Comparison of ENCODE assay signal across 15 cellular contexts in the genomic region with DNA sequence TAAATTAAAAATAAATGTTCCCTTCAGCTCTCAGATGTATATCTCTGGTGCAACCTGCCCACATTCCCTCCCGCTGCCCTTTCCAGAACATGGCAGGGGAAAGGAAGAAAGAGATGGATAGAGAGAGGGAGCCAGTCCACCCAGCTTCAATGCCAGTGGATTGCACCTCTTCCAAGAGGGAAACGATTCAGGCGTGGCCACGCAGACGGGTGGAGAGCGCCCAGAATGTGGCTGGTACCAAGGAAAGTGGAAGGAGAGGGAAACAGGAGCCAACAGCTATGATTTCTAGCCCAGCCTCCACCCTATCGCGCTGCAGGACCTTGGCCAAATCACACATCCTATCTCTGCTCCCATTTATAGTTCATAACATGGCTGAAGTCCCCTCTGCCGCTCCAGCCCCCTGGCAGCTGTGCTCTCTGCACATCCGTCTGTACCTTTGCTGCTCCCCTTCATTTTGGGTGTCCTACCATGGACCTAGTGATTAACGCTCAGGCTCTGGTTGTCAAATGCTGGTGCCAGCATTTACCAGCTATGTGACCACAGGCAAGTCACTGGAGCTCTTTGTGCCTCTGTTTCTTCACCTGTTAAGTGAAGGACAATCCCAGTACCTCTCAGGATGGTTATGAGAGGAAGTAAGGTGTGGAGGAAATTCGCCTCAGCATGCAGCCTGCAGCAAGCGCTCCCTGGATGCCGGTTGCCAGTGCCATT.
DNase-seq lines count a peak whose midpoint lies in the region; FAIRE-seq and TF ChIP-seq lines count a peak whose summit lies in the region.
"Had no signal": no experiment of that assay in that cellular context is flagged by ENCODE, and none has a peak within 500 bp of the region (broad histone marks: within the 10 kb centered on the region; RNA-seq: fewer than 3 reads in every experiment).

No MANE protein-coding gene starts in this region.

- no peaks in the 10 kb centered on the region for H3K79me1 ChIP-seq in H9 (ENCODE audit: insufficient read depth, low read depth, low read length, poor library complexity, severe bottlenecking)

- H4K5ac ChIP-seq in H9 (ENCODE audit: insufficient read length, low read depth, low read length) = no peak overlapping the region

- H3K27me3 Mint-ChIP-seq in H9 (ENCODE audit: low read depth) = no peaks in the 10 kb centered on the region

- no peak overlapping the region for H3K56ac ChIP-seq in H9 (ENCODE audit: insufficient read length, low read depth, low read length)

- TF ChIP-seq CTCF in H9 (conservative IDR thresholded peaks at IDR 0.05) (no peak), kidney (IDR thresholded peaks at IDR 0.05; ENCODE audit: borderline replicate concordance, extremely low read depth, insufficient read depth) (no peak), suprapubic skin (IDR thresholded peaks at IDR 0.05) (no peak)

- no peak for TF ChIP-seq POLR2A in suprapubic skin (IDR thresholded peaks at IDR 0.05)

- H3K9ac ChIP-seq in H9 (ENCODE audit: extremely low read depth, insufficient read length, low read length) (no peak overlapping the region), kidney (ENCODE audit: low read length in 2 of 2) (no peak overlapping the region)

- no peaks in the 10 kb centered on the region for H4K20me1 ChIP-seq in H9 (ENCODE audit: control insufficient read depth, insufficient read depth, insufficient read length)

- no peak overlapping the region for H2BK15ac ChIP-seq in H9 (ENCODE audit: low read depth, low read length)

- intact Hi-C loops in kidney (cut with DNase I) = no loop called here

- H2BK120ac ChIP-seq in H9 (ENCODE audit: low read depth, low read length, poor library complexity, severe bottlenecking) = no peak overlapping the region

- H3K27ac Mint-ChIP-seq in H9 = no peak overlapping the region; a peak in 1 of 7 replicates

- no peak overlapping the region for H4K91ac ChIP-seq in H9 (ENCODE audit: insufficient read length, low read depth, low read length)

- no peak overlapping the region for H3K18ac ChIP-seq in H9 (ENCODE audit: insufficient read length, low read depth, low read length)

- FAIRE-seq in kidney (lab: Jason Lieb, UNC) = no peak
- FAIRE-seq: HTR-8/SVneo had no signal

- H2BK20ac ChIP-seq in H9 (ENCODE audit: low read depth, low read length, poor library complexity, severe bottlenecking) = no peak overlapping the region

- H3K27me3 ChIP-seq in H9 (ENCODE audit: insufficient read depth, low read length) = no peaks in the 10 kb centered on the region
- H3K27me3 ChIP-seq in suprapubic skin = no peaks in the 10 kb centered on the region
- H3K27me3 ChIP-seq: SJCRH30 had no signal

- H3K23me2 ChIP-seq in H9 (ENCODE audit: insufficient read length, low read depth, low read length, poor library complexity, severe bottlenecking) = no peaks in the 10 kb centered on the region

- no peak overlapping the region for H2AK5ac ChIP-seq in H9 (ENCODE audit: insufficient read length, low read length)

- H3K14ac ChIP-seq in H9 (ENCODE audit: insufficient read depth, low read length) = no peak overlapping the region

- DNase-seq in H9 (peak; percentile 12), kidney (peak; percentile 22), suprapubic skin (ENCODE audit: low spot score in 2 of 2) (peak; percentile 30 to 37), NCI-H1694 treated with DMSO at 0.1 percent for 48 hours (lab: John Stamatoyannopoulos, UW) (no peak), superior temporal gyrus (ENCODE audit: extremely low spot score) (no peak), OCI-M1 (lab: John Stamatoyannopoulos, UW) (no peak)
- DNase-seq: Caco-2, NCI-H1105 treated with DMSO at 0.1 percent for 48 hours, NCI-H187, NCI-H526 treated with DMSO at 0.1 percent for 48 hours, RPMI8226, SJCRH30 had no signal

- no peak overlapping the region for H3K4ac ChIP-seq in H9 (ENCODE audit: low read depth, low read length)

- H3K4me1 ChIP-seq in H9 (ENCODE audit: insufficient read depth, low read length) = no peaks in the 10 kb centered on the region
- H3K4me1 ChIP-seq in kidney (ENCODE audit: control insufficient read depth in 1 of 2, insufficient read depth in 1 of 2, low read depth in 1 of 2, low read length in 2 of 2) = peaks cover 14 to 20% of the 10 kb centered on the region in 2 donors
- no peaks in the 10 kb centered on the region for H3K4me1 ChIP-seq in suprapubic skin
- H3K4me1 ChIP-seq: SJCRH30 had no signal

- no peak overlapping the region for H2AFZ ChIP-seq in H9 (ENCODE audit: low read length)

- H3K36me3 ChIP-seq in kidney (ENCODE audit: control insufficient read depth in 1 of 2, insufficient read depth in 2 of 2, low read length in 2 of 2) (peaks cover 0 to 4% of the 10 kb centered on the region in 2 donors), suprapubic skin (peaks cover 8% of the 10 kb centered on the region)

- H3K27ac ChIP-seq in H9 (ENCODE audit: insufficient read length, low read depth, low read length) (no peak overlapping the region), angular gyrus (ENCODE audit: low read depth, low read length) (peak overlapping the region; percentile 53), kidney (ENCODE audit: low read depth in 2 of 2, low read length in 2 of 2) (no peak overlapping the region), suprapubic skin (no peak overlapping the region)
- H3K27ac ChIP-seq: HL-60, SJCRH30 had no signal

- no peak overlapping the region for H3K4me2 ChIP-seq in H9 (ENCODE audit: insufficient read depth, insufficient read length, low read length)

- no CpG with 5 or more reads among the region's 14 CpGs for WGBS in H9 (ENCODE audit: extremely low coverage, insufficient read length, low lambda C conversion rate)
- WGBS in suprapubic skin = 77% methylated on average over 14 of the region's 14 CpGs

- H3K36me3 Mint-ChIP-seq in H9 (ENCODE audit: insufficient read depth in 1 of 3, low read depth in 3 of 3) = peaks cover 0 to 7% (median 2%) of the 10 kb centered on the region in 3 experiments; a peak in 2 of 7 replicates

- no peak overlapping the region for H3K4me3 ChIP-seq in kidney (ENCODE audit: low read length in 2 of 2)
- H3K4me3 ChIP-seq in suprapubic skin = no peak overlapping the region
- H3K4me3 ChIP-seq: SJCRH30 had no signal

- H3K9me3 Mint-ChIP-seq in H9 = no peaks in the 10 kb centered on the region

- no peak overlapping the region for H3K4me3 Mint-ChIP-seq in H9

- H2BK12ac ChIP-seq in H9 (ENCODE audit: insufficient read length, low read depth, low read length) = no peak overlapping the region

- no peak overlapping the region for H3T11ph ChIP-seq in H9 (ENCODE audit: low read length)

- no peak for TF ChIP-seq EP300 in suprapubic skin (IDR thresholded peaks at IDR 0.05)

- no peak overlapping the region for H4K8ac ChIP-seq in H9 (replicated peaks; ENCODE audit: insufficient read length, low read depth, low read length)

- no peaks in the 10 kb centered on the region for H3K79me2 ChIP-seq in H9 (ENCODE audit: insufficient read depth, low read length)

- H3K9me3 ChIP-seq in H9 (ENCODE audit: control insufficient read depth, low read depth, low read length) = no peaks in the 10 kb centered on the region
- H3K9me3 ChIP-seq in kidney (ENCODE audit: control insufficient read depth in 1 of 2, low read length in 2 of 2) = no peaks in the 10 kb centered on the region
- no peaks in the 10 kb centered on the region for H3K9me3 ChIP-seq in suprapubic skin
- H3K9me3 ChIP-seq: Caco-2, SJCRH30 had no signal

- H3K4me1 Mint-ChIP-seq in H9 = peaks cover 0 to 3% of the 10 kb centered on the region in 2 experiments; a peak in 1 of 4 replicates

- no peak overlapping the region for H2BK5ac ChIP-seq in H9 (ENCODE audit: insufficient read length, low read length)

- no peak overlapping the region for H3K23ac ChIP-seq in H9 (ENCODE audit: insufficient read length, low read depth, low read length)

Comparison
In these comparisons a context has a peak if more than half of its experiments do, and no peak if none do; other contexts are left out.
1. DNase-seq: peak in H9 (single experiment), kidney (single experiment) and suprapubic skin (2 of 2); none in NCI-H1694 treated with DMSO at 0.1 percent for 48 hours (single experiment), superior temporal gyrus (single experiment) and OCI-M1 (single experiment).